ENCODE assay signal across 2 cellular contexts in the genomic region with DNA sequence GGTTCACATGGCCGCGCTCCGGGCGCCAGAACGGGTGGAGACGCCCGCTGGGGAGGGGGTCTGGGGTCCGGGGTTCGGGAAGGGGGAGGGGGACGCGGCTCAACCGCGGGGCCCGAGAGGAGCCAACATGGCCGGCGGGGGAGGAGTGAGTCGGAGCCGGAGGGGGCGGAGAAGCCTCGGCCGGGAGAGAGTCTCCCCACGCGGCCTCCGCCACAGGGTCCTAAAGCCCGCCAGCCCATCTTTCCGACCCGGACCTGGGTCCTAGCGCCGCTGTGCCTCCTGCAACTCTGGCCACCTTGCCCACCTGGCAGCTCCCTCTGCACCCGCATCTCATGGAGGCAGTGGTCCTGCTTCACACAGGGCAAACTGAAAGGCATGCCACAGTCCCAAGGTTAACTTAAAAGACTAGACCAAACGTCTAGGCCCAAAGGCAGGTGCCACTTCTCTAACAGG.
TF ChIP-seq lines count a peak whose summit lies in the region.

Gene BAZ2A, minus strand, starts transcription at position 147 of the 453 bp plus-strand sequence. CDS start 12,796 bp downstream, outside the sequence.

TF ChIP-seq in A549, 52 proteins besides CTCF, POLR2A, EP300 and RAD21 (continued from another document):
- TF ChIP-seq PBX3 (IDR thresholded peaks at IDR 0.05): peak; percentile 92
- peak; percentile 88; the same call in 1 of the 2 replicates for TF ChIP-seq MYC (IDR thresholded peaks at IDR 0.05; ENCODE audit: borderline replicate concordance, low read length)
- no peak for TF ChIP-seq JUNB (IDR thresholded peaks at IDR 0.05)
- peak; percentile 56 for TF ChIP-seq ZFP36 (IDR thresholded peaks at IDR 0.05; ENCODE audit: borderline replicate concordance, partially characterized antibody)

TF ChIP-seq in WTC11, 78 proteins besides CTCF, POLR2A, EP300 and RAD21 (continued from another document and continues in another):
- TF ChIP-seq, protein P1, sequence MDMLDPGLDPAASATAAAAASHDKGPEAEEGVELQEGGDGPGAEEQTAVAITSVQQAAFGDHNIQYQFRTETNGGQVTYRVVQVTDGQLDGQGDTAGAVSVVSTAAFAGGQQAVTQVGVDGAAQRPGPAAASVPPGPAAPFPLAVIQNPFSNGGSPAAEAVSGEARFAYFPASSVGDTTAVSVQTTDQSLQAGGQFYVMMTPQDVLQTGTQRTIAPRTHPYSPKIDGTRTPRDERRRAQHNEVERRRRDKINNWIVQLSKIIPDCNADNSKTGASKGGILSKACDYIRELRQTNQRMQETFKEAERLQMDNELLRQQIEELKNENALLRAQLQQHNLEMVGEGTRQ (CRISPR knock-in tag; IDR thresholded peaks at IDR 0.05): peak; percentile 46; the same call in 1 of the 2 replicates
- peak; percentile 79; the same call in 1 of the 2 replicates for TF ChIP-seq KAT7 (CRISPR knock-in tag; IDR thresholded peaks at IDR 0.05; ENCODE audit: borderline replicate concordance)
- TF ChIP-seq ZNF317 (CRISPR knock-in tag; IDR thresholded peaks at IDR 0.05; ENCODE audit: borderline replicate concordance, low read depth): no peak
- TF ChIP-seq, protein P2, sequence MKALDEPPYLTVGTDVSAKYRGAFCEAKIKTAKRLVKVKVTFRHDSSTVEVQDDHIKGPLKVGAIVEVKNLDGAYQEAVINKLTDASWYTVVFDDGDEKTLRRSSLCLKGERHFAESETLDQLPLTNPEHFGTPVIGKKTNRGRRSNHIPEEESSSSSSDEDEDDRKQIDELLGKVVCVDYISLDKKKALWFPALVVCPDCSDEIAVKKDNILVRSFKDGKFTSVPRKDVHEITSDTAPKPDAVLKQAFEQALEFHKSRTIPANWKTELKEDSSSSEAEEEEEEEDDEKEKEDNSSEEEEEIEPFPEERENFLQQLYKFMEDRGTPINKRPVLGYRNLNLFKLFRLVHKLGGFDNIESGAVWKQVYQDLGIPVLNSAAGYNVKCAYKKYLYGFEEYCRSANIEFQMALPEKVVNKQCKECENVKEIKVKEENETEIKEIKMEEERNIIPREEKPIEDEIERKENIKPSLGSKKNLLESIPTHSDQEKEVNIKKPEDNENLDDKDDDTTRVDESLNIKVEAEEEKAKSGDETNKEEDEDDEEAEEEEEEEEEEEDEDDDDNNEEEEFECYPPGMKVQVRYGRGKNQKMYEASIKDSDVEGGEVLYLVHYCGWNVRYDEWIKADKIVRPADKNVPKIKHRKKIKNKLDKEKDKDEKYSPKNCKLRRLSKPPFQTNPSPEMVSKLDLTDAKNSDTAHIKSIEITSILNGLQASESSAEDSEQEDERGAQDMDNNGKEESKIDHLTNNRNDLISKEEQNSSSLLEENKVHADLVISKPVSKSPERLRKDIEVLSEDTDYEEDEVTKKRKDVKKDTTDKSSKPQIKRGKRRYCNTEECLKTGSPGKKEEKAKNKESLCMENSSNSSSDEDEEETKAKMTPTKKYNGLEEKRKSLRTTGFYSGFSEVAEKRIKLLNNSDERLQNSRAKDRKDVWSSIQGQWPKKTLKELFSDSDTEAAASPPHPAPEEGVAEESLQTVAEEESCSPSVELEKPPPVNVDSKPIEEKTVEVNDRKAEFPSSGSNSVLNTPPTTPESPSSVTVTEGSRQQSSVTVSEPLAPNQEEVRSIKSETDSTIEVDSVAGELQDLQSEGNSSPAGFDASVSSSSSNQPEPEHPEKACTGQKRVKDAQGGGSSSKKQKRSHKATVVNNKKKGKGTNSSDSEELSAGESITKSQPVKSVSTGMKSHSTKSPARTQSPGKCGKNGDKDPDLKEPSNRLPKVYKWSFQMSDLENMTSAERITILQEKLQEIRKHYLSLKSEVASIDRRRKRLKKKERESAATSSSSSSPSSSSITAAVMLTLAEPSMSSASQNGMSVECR (CRISPR knock-in tag; IDR thresholded peaks at IDR 0.05; ENCODE audit: borderline replicate concordance): no peak; the same call in 1 of the 2 replicates
- TF ChIP-seq, protein P3, sequence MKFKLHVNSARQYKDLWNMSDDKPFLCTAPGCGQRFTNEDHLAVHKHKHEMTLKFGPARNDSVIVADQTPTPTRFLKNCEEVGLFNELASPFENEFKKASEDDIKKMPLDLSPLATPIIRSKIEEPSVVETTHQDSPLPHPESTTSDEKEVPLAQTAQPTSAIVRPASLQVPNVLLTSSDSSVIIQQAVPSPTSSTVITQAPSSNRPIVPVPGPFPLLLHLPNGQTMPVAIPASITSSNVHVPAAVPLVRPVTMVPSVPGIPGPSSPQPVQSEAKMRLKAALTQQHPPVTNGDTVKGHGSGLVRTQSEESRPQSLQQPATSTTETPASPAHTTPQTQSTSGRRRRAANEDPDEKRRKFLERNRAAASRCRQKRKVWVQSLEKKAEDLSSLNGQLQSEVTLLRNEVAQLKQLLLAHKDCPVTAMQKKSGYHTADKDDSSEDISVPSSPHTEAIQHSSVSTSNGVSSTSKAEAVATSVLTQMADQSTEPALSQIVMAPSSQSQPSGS (CRISPR knock-in tag; IDR thresholded peaks at IDR 0.05; ENCODE audit: borderline replicate concordance, low read depth): no peak
- TF ChIP-seq IRF1 (CRISPR knock-in tag; IDR thresholded peaks at IDR 0.05): no peak
- TF ChIP-seq ATF1 (CRISPR knock-in tag; IDR thresholded peaks at IDR 0.05): no peak
- no peak for TF ChIP-seq STAT6 (CRISPR knock-in tag; conservative IDR thresholded peaks at IDR 0.05; ENCODE audit: low read depth)
- TF ChIP-seq GTF2I (CRISPR knock-in tag; conservative IDR thresholded peaks at IDR 0.05): peak; percentile 55; the same call in 1 of the 2 replicates
- no peak for TF ChIP-seq ESRRA (CRISPR knock-in tag; IDR thresholded peaks at IDR 0.05; ENCODE audit: borderline replicate concordance)
- TF ChIP-seq, protein P4, sequence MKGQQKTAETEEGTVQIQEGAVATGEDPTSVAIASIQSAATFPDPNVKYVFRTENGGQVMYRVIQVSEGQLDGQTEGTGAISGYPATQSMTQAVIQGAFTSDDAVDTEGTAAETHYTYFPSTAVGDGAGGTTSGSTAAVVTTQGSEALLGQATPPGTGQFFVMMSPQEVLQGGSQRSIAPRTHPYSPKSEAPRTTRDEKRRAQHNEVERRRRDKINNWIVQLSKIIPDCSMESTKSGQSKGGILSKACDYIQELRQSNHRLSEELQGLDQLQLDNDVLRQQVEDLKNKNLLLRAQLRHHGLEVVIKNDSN (CRISPR knock-in tag; IDR thresholded peaks at IDR 0.05): peak; percentile 57; the same call in 1 of the 2 replicates
- no peak for TF ChIP-seq SMAD3 (CRISPR knock-in tag; IDR thresholded peaks at IDR 0.05; ENCODE audit: borderline replicate concordance)
- TF ChIP-seq NFATC4 (CRISPR knock-in tag; IDR thresholded peaks at IDR 0.05): no peak
- TF ChIP-seq, protein P5, sequence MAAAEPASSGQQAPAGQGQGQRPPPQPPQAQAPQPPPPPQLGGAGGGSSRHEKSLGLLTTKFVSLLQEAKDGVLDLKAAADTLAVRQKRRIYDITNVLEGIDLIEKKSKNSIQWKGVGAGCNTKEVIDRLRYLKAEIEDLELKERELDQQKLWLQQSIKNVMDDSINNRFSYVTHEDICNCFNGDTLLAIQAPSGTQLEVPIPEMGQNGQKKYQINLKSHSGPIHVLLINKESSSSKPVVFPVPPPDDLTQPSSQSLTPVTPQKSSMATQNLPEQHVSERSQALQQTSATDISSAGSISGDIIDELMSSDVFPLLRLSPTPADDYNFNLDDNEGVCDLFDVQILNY (CRISPR knock-in tag; IDR thresholded peaks at IDR 0.05): no peak
- TF ChIP-seq, protein P6, sequence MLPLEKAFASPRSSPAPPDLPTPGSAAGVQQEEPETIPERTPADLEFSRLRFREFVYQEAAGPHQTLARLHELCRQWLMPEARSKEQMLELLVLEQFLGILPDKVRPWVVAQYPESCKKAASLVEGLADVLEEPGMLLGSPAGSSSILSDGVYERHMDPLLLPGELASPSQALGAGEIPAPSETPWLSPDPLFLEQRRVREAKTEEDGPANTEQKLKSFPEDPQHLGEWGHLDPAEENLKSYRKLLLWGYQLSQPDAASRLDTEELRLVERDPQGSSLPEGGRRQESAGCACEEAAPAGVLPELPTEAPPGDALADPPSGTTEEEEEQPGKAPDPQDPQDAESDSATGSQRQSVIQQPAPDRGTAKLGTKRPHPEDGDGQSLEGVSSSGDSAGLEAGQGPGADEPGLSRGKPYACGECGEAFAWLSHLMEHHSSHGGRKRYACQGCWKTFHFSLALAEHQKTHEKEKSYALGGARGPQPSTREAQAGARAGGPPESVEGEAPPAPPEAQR (CRISPR knock-in tag; IDR thresholded peaks at IDR 0.05): no peak
- TF ChIP-seq JUN (CRISPR knock-in tag; IDR thresholded peaks at IDR 0.05): no peak
- TF ChIP-seq ERG (CRISPR knock-in tag; IDR thresholded peaks at IDR 0.05): no peak
- TF ChIP-seq ZNF263 (CRISPR knock-in tag; IDR thresholded peaks at IDR 0.05; ENCODE audit: low read depth): no peak
- TF ChIP-seq GRHL2 (CRISPR knock-in tag; IDR thresholded peaks at IDR 0.05; ENCODE audit: insufficient replicate concordance, severe bottlenecking): no peak
- TF ChIP-seq, protein P7, sequence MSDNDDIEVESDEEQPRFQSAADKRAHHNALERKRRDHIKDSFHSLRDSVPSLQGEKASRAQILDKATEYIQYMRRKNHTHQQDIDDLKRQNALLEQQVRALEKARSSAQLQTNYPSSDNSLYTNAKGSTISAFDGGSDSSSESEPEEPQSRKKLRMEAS (CRISPR knock-in tag; IDR thresholded peaks at IDR 0.05): peak; percentile 65; the same call in 1 of the 2 replicates
- peak; percentile 41; the same call in 1 of the 2 replicates for TF ChIP-seq FOXP1 (CRISPR knock-in tag; IDR thresholded peaks at IDR 0.05; ENCODE audit: borderline replicate concordance)
- TF ChIP-seq ZMAT4 (CRISPR knock-in tag; IDR thresholded peaks at IDR 0.05): no peak
- TF ChIP-seq, protein P8, sequence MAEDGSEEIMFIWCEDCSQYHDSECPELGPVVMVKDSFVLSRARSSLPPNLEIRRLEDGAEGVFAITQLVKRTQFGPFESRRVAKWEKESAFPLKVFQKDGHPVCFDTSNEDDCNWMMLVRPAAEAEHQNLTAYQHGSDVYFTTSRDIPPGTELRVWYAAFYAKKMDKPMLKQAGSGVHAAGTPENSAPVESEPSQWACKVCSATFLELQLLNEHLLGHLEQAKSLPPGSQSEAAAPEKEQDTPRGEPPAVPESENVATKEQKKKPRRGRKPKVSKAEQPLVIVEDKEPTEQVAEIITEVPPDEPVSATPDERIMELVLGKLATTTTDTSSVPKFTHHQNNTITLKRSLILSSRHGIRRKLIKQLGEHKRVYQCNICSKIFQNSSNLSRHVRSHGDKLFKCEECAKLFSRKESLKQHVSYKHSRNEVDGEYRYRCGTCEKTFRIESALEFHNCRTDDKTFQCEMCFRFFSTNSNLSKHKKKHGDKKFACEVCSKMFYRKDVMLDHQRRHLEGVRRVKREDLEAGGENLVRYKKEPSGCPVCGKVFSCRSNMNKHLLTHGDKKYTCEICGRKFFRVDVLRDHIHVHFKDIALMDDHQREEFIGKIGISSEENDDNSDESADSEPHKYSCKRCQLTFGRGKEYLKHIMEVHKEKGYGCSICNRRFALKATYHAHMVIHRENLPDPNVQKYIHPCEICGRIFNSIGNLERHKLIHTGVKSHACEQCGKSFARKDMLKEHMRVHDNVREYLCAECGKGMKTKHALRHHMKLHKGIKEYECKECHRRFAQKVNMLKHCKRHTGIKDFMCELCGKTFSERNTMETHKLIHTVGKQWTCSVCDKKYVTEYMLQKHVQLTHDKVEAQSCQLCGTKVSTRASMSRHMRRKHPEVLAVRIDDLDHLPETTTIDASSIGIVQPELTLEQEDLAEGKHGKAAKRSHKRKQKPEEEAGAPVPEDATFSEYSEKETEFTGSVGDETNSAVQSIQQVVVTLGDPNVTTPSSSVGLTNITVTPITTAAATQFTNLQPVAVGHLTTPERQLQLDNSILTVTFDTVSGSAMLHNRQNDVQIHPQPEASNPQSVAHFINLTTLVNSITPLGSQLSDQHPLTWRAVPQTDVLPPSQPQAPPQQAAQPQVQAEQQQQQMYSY (CRISPR knock-in tag; IDR thresholded peaks at IDR 0.05): peak; percentile 34; the same call in 1 of the 2 replicates
- no peak for TF ChIP-seq NR2C2 (CRISPR knock-in tag; IDR thresholded peaks at IDR 0.05)
- TF ChIP-seq PREB (CRISPR knock-in tag; IDR thresholded peaks at IDR 0.05; ENCODE audit: borderline replicate concordance): no peak
- no peak for TF ChIP-seq MXD4 (CRISPR knock-in tag; IDR thresholded peaks at IDR 0.05; ENCODE audit: borderline replicate concordance)
- no peak for TF ChIP-seq TP53 (CRISPR knock-in tag; IDR thresholded peaks at IDR 0.05)
